ENCODE assay signal across 10 cellular contexts in genomic region chr1:159900086-159900680, GRCh38. TPM values are rescaled to one million over a fixed set of nuclear protein-coding genes. Genes with fewer than 3 reads are reported as not detected.
DNase-seq lines count a peak whose midpoint lies in the region; ATAC-seq and TF ChIP-seq lines count a peak whose summit lies in the region.
"Had no signal": no experiment of that assay in that cellular context is flagged by ENCODE, and none has a peak within 500 bp of the region (broad histone marks: within the 10 kb centered on the region; RNA-seq: fewer than 3 reads in every experiment).

CFAP45 (minus strand) TSS chr1:159900165; CDS start chr1:159900098, 67 bp downstream.

- peaks cover 13% of the 10 kb centered on the region for H3K27me3 Mint-ChIP-seq in T-helper 2 cell treated with Interferon-gamma antibody and Interleukin-4, amounts not matched to agents 5 μg/mL and 100 μg/mL, for 36 hours (ENCODE audit: low read depth)
- peaks cover 0 to 22% (median 20%) of the 10 kb centered on the region in 3 donors for H3K27me3 Mint-ChIP-seq in naive B cell
- no peaks in the 10 kb centered on the region for H3K27me3 Mint-ChIP-seq in CD4-positive, alpha-beta T cell
- H3K27me3 Mint-ChIP-seq: T-cell had no signal

- no peak for TF ChIP-seq CTCF in epithelial cell of proximal tubule (conservative IDR thresholded peaks at IDR 0.05; ENCODE audit: low read depth, low read length)
- no peak for TF ChIP-seq CTCF in CD4-positive, alpha-beta T cell (IDR thresholded peaks at IDR 0.05)

- H3K4me1 Mint-ChIP-seq in T-helper 2 cell treated with Interferon-gamma antibody and Interleukin-4, amounts not matched to agents 5 μg/mL and 100 μg/mL, for 36 hours (ENCODE audit: low read depth), result peaks cover 6% of the 10 kb centered on the region
- H3K4me1 Mint-ChIP-seq in naive B cell, result peaks cover 9 to 23% (median 21%) of the 10 kb centered on the region in 3 donors
- H3K4me1 Mint-ChIP-seq in CD4-positive, alpha-beta T cell (ENCODE audit: low read depth), result peaks cover 6% of the 10 kb centered on the region
- H3K4me1 Mint-ChIP-seq: T-cell had no signal

- ATAC-seq in naive B cell (ENCODE audit: low read depth in 2 of 2) (peak; percentile 49 to 55), HG03520 (IDR thresholded peaks at IDR 0.05; ENCODE audit: unreplicated experiment) (no peak)
- no peak for ATAC-seq in CD4-positive, alpha-beta T cell (ENCODE audit: poor library complexity)

- no peaks in the 10 kb centered on the region for H3K9me3 ChIP-seq in CD4-positive, alpha-beta T cell (ENCODE audit: control insufficient read depth, low read length)

- H3K4me3 Mint-ChIP-seq in T-helper 2 cell treated with Interferon-gamma antibody and Interleukin-4, amounts not matched to agents 5 μg/mL and 100 μg/mL, for 36 hours, result no peak within 1 kb of the TSS
- peak within 1 kb of the TSS in 2 of 8 donors; percentile 24 to 39 for H3K4me3 Mint-ChIP-seq in naive B cell
- no peak within 1 kb of the TSS for H3K4me3 Mint-ChIP-seq in CD4-positive, alpha-beta T cell
- H3K4me3 Mint-ChIP-seq: T-cell had no signal

- H3K27ac Mint-ChIP-seq in T-helper 2 cell treated with Interferon-gamma antibody and Interleukin-4, amounts not matched to agents 5 μg/mL and 100 μg/mL, for 36 hours, result peak within 1 kb of the TSS; percentile 13
- peak within 1 kb of the TSS; percentile 35 to 98 (median 84) for H3K27ac Mint-ChIP-seq in naive B cell
- no peak within 1 kb of the TSS for H3K27ac Mint-ChIP-seq in CD4-positive, alpha-beta T cell
- H3K27ac Mint-ChIP-seq: T-cell had no signal

- POLR2A ChIA-PET in CD4-positive, alpha-beta T cell (lab: Charles Lee), result no interaction called here

- no peaks in the 10 kb centered on the region for H3K27me3 ChIP-seq in CD4-positive, alpha-beta T cell (ENCODE audit: control insufficient read depth, insufficient read depth, low read length)
- H3K27me3 ChIP-seq: BLaER1 had no signal

- DNase-seq in T-helper 2 cell treated with Interferon-gamma antibody and Interleukin-4, amounts not matched to agents 5 μg/mL and 100 μg/mL, for 36 hours (ENCODE audit: low spot score), result no peak
- DNase-seq in T-helper 2 cell (no peak), NCI-H748 treated with DMSO at 0.1 percent for 48 hours (lab: John Stamatoyannopoulos, UW) (peak; percentile 69), epithelial cell of proximal tubule (ENCODE audit: low read depth) (no peak), naive B cell (no peak), NAMALWA (ENCODE audit: low spot score) (no peak)
- DNase-seq in CD4-positive, alpha-beta T cell, result no peak

- intact Hi-C loops in CD4-positive, alpha-beta T cell (cut with DNase I, micrococcal nuclease), result no loop called here

- CTCF ChIA-PET in CD4-positive, alpha-beta T cell (lab: Charles Lee), result interaction anchor here (0.9 kb wide), 1 partner anchor 101 kb away, joined by 3 read pairs; no protein-coding TSS in a partner anchor

- H3K36me3 Mint-ChIP-seq in T-helper 2 cell treated with Interferon-gamma antibody and Interleukin-4, amounts not matched to agents 5 μg/mL and 100 μg/mL, for 36 hours (ENCODE audit: low read depth), result peaks cover 2% of the 10 kb centered on the region
- peaks cover 5 to 7% of the 10 kb centered on the region in 2 donors for H3K36me3 Mint-ChIP-seq in naive B cell
- H3K36me3 Mint-ChIP-seq in CD4-positive, alpha-beta T cell (ENCODE audit: low read depth), result no peaks in the 10 kb centered on the region

- H3K4me3 ChIP-seq in epithelial cell of proximal tubule (ENCODE audit: low read depth, low read length), result peak within 1 kb of the TSS; percentile 18
- H3K4me3 ChIP-seq: BLaER1 had no signal

- no peak within 1 kb of the TSS for H3K27ac ChIP-seq in CD4-positive, alpha-beta T cell (ENCODE audit: low read depth, low read length)
- H3K27ac ChIP-seq: BLaER1 had no signal

- H3K9me3 Mint-ChIP-seq in T-helper 2 cell treated with Interferon-gamma antibody and Interleukin-4, amounts not matched to agents 5 μg/mL and 100 μg/mL, for 36 hours, result peaks cover 6% of the 10 kb centered on the region
- peaks cover 0 to 4% (median 0%) of the 10 kb centered on the region in 7 donors for H3K9me3 Mint-ChIP-seq in naive B cell
- H3K9me3 Mint-ChIP-seq in CD4-positive, alpha-beta T cell, result no peaks in the 10 kb centered on the region

RNA-seq across cellular contexts. Expression of gene CFAP45, which starts in this region (rescaled TPM):
- 0.46 and 0.65 TPM in 2 replicates for total RNA-seq in epithelial cell of proximal tubule
- under 1 TPM in 5 of 6 donors, not detected in 1; 0.29 to 0.93 (median 0.41) TPM for polyA plus RNA-seq in naive B cell (ENCODE audit: low read depth in 6 of 6)
- 1 to 10 TPM; 8.4 to 9.0 TPM for total RNA-seq in CD4-positive, alpha-beta T cell

Comparison
In these comparisons a context has a peak if more than half of its experiments do, and no peak if none do; other contexts are left out.
1. Peak in ATAC-seq in naive B cell; RNA of the gene not detected or under 1 TPM.